ENCODE assay signal across 8 cellular contexts in genomic region chr2:160493227-160494028, GRCh38. TPM values are rescaled to one million over a fixed set of nuclear protein-coding genes. Genes with fewer than 3 reads are reported as not detected.
A peak's percentile ranks its signal among the peaks of the same experiment; 100 is the strongest.
DNase-seq lines count a peak whose midpoint lies in the region; ATAC-seq and TF ChIP-seq lines count a peak whose summit lies in the region.

RBMS1 (minus strand) TSS chr2:160493807; CDS start chr2:160493363, 444 bp downstream.

- H3K4me3 Mint-ChIP-seq in CD8-positive, alpha-beta T cell = peak within 1 kb of the TSS; percentile 95

- WGBS in testis, 2 donors = 1% methylated on average over 38 to 54 of the region's 66 CpGs

- peak; percentile 8 to 70 (median 48) for DNase-seq in CD8-positive, alpha-beta T cell
- DNase-seq in RPMI8226 (peak; percentile 67), activated gamma-delta T cell treated with Interleukin-2 at 50 U/mL for 16 hours (peak; percentile 31), foreskin keratinocyte (no peak), testis (peak; percentile 51)

- H3K4me3 ChIP-seq in CD8-positive, alpha-beta T cell (ENCODE audit: low read depth, low read length) = peak within 1 kb of the TSS; percentile 80
- H3K4me3 ChIP-seq in neuron (ENCODE audit: low read length) (peak within 1 kb of the TSS; percentile 96), testis (peak within 1 kb of the TSS; percentile 70 to 83)

- peak within 1 kb of the TSS; percentile 91 for H2AFZ ChIP-seq in neuron (ENCODE audit: low read depth, low read length)

- no peak for TF ChIP-seq CTCF in CD8-positive, alpha-beta T cell (IDR thresholded peaks at IDR 0.05)
- peak; percentile 1 for TF ChIP-seq CTCF in foreskin keratinocyte (conservative IDR thresholded peaks at IDR 0.05)
- no peak for TF ChIP-seq CTCF in testis (IDR thresholded peaks at IDR 0.05)

- H3K36me3 ChIP-seq in CD8-positive, alpha-beta T cell (ENCODE audit: insufficient read depth, low read length) = no peaks in the 10 kb centered on the region
- H3K36me3 ChIP-seq in neuron (ENCODE audit: insufficient read depth, low read length) (no peaks in the 10 kb centered on the region), testis (ENCODE audit: low read depth, missing control alignments) (no peaks in the 10 kb centered on the region)

- intact Hi-C loops in CD8-positive, alpha-beta T cell (cut with DNase I, micrococcal nuclease) = loop anchor here (1.0 to 5.0 kb wide), 7 partner anchors 15 to 744 kb away; no protein-coding TSS in a partner anchor
- intact Hi-C loops in testis (cut with DNase I; ENCODE audit: low total_unique reads) = no loop called here

- no peaks in the 10 kb centered on the region for H3K9me3 ChIP-seq in CD8-positive, alpha-beta T cell (ENCODE audit: low read length)
- H3K9me3 ChIP-seq in neuron (ENCODE audit: low read length) (no peaks in the 10 kb centered on the region), testis (no peaks in the 10 kb centered on the region)

- peaks cover 7% of the 10 kb centered on the region for H3K36me3 Mint-ChIP-seq in CD8-positive, alpha-beta T cell

- peaks cover 35% of the 10 kb centered on the region for H3K4me1 ChIP-seq in CD8-positive, alpha-beta T cell (ENCODE audit: insufficient read depth, low read length)
- H3K4me1 ChIP-seq in foreskin keratinocyte (peaks cover 30% of the 10 kb centered on the region), neuron (ENCODE audit: insufficient read depth, low read length) (peaks cover 23% of the 10 kb centered on the region), testis (no peaks in the 10 kb centered on the region)

- POLR2A ChIA-PET in CD8-positive, alpha-beta T cell (lab: Charles Lee) = interaction anchor here (1.5 to 2.0 kb wide), 2 partner anchors 87 to 101 kb away, joined by 3 to 7 read pairs; no protein-coding TSS in a partner anchor

- H3K27me3 Mint-ChIP-seq in CD8-positive, alpha-beta T cell (ENCODE audit: low read depth) = no peaks in the 10 kb centered on the region

- CTCF ChIA-PET in CD8-positive, alpha-beta T cell (lab: Charles Lee) = interaction anchor here (0.6 kb wide), 1 partner anchor 9 kb away, joined by 3 read pairs; no protein-coding TSS in a partner anchor

- no peaks in the 10 kb centered on the region for H3K27me3 ChIP-seq in CD8-positive, alpha-beta T cell (ENCODE audit: insufficient read depth, low read length)
- H3K27me3 ChIP-seq in foreskin keratinocyte (no peaks in the 10 kb centered on the region), neuron (ENCODE audit: insufficient read depth, low read length) (no peaks in the 10 kb centered on the region), testis (no peaks in the 10 kb centered on the region)

- peaks cover 43% of the 10 kb centered on the region for H3K4me1 Mint-ChIP-seq in CD8-positive, alpha-beta T cell (ENCODE audit: low read depth)

- TF ChIP-seq POLR2A in testis (IDR thresholded peaks at IDR 0.05) = no peak

- H3K9me3 Mint-ChIP-seq in CD8-positive, alpha-beta T cell = no peaks in the 10 kb centered on the region

- peak; percentile 41 for ATAC-seq in CD8-positive, alpha-beta T cell
- ATAC-seq in HG02885 (IDR thresholded peaks at IDR 0.05; ENCODE audit: poor library complexity, unreplicated experiment) = peak; percentile 56
- ATAC-seq in foreskin keratinocyte = peak; percentile 50
- no peak for ATAC-seq in HG03095 (IDR thresholded peaks at IDR 0.05; ENCODE audit: unreplicated experiment)

- H3K27ac ChIP-seq in CD8-positive, alpha-beta T cell (ENCODE audit: low read depth, low read length) = peak within 1 kb of the TSS; percentile 51
- H3K27ac ChIP-seq in foreskin keratinocyte = peak within 1 kb of the TSS; percentile 88
- H3K27ac ChIP-seq in testis = peak within 1 kb of the TSS; percentile 85 to 89

- peak within 1 kb of the TSS; percentile 93 for H3K27ac Mint-ChIP-seq in CD8-positive, alpha-beta T cell

RNA-seq across cellular contexts. Expression of gene RBMS1, which starts in this region (rescaled TPM):
- 10 to 100 TPM; 69.3 to 71.2 TPM for total RNA-seq in CD8-positive, alpha-beta T cell
- total RNA-seq in foreskin keratinocyte (65.0 and 67.4 TPM in 2 replicates), testis (10 to 100 TPM; 26.8 to 30.0 TPM)
- polyA plus RNA-seq in foreskin keratinocyte (18.6 and 20.6 TPM in 2 replicates), testis (ENCODE audit: insufficient read depth, low read depth, low replicate concordance) (34.7 TPM)

Comparison
In these comparisons a context has a peak if more than half of its experiments do, and no peak if none do; other contexts are left out.
1. DNase-seq: peak in CD8-positive, alpha-beta T cell (7 of 7), RPMI8226 (single experiment), activated gamma-delta T cell treated with Interleukin-2 at 50 U/mL for 16 hours (single experiment) and testis (single experiment); none in foreskin keratinocyte (0 of 2).
2. Peak in every context shown above with its lines, with median percentiles within 50 percentile points of each other: H3K27ac ChIP-seq and H3K4me3 ChIP-seq.